8 cellular contexts compared by ENCODE assay signal in genomic region chr2:168118733-168119518, GRCh38.
DNase-seq lines count a peak whose midpoint lies in the region; ATAC-seq and TF ChIP-seq lines count a peak whose summit lies in the region.

No MANE protein-coding gene starts in this region.

- peak overlapping the region; percentile 54 for H3K9ac ChIP-seq in OCI-LY3 (ENCODE audit: low read length)

- peaks cover 3% of the 10 kb centered on the region for H3K36me3 ChIP-seq in OCI-LY3 (replicated peaks; ENCODE audit: low read depth, low read length)
- peaks cover 3 to 10% of the 10 kb centered on the region in 2 donors for H3K36me3 ChIP-seq in lung (ENCODE audit: control insufficient read depth in 2 of 2, insufficient read depth in 2 of 2, low read length in 2 of 2)

- WGBS in lung, 2 donors, result 23 to 39% methylated on average over 10 of the region's 10 CpGs

- POLR2A ChIA-PET in activated CD4-positive, alpha-beta memory T cell treated with anti-CD3 and anti-CD28 coated beads for 36 hours (lab: Charles Lee), result no interaction called here

- no peaks in the 10 kb centered on the region for H4K20me1 ChIP-seq in OCI-LY3 (ENCODE audit: insufficient read depth, low read length)

- H3K9me3 ChIP-seq in OCI-LY3 (ENCODE audit: insufficient read depth, low read length) (no peaks in the 10 kb centered on the region), lung (ENCODE audit: control insufficient read depth in 2 of 2, insufficient read depth in 1 of 2, low read length in 1 of 2) (no peaks in the 10 kb centered on the region)

- intact Hi-C loops in activated CD4-positive, alpha-beta memory T cell treated with anti-CD3 and anti-CD28 coated beads for 36 hours (cut with micrococcal nuclease), result loop anchor here (2.0 to 10.0 kb wide), 3 partner anchors 154 to 1580 kb away; partner anchors contain the start of gene B3GALT1
- intact Hi-C loops in activated T-helper 2 cell treated with anti-CD3 and anti-CD28 coated beads, Interferon-gamma antibody, Interleukin-2, Interleukin-4, amounts not matched to agents 10 μg/mL and 5 μg/mL and 100 μg/mL, durations not matched to agents 14 hours and 24 hours and 36 hours (cut with micrococcal nuclease), result loop anchor here (2.0 to 10.0 kb wide), 2 partner anchors 154 to 254 kb away; no protein-coding TSS in a partner anchor

- peak; percentile 77 for ATAC-seq in GM21367 (IDR thresholded peaks at IDR 0.05; ENCODE audit: unreplicated experiment)
- ATAC-seq in lung (ENCODE audit: insufficient read depth, low FRiP score), result peak; percentile 82

- H3K4me3 Mint-ChIP-seq in activated CD4-positive, alpha-beta memory T cell treated with anti-CD3 and anti-CD28 coated beads for 36 hours, result no peak overlapping the region
- no peak overlapping the region for H3K4me3 Mint-ChIP-seq in activated T-helper 2 cell treated with anti-CD3 and anti-CD28 coated beads, Interferon-gamma antibody, Interleukin-2, Interleukin-4, amounts not matched to agents 10 μg/mL and 5 μg/mL and 100 μg/mL, durations not matched to agents 14 hours and 24 hours and 36 hours (ENCODE audit: low read depth)

- H3K4me1 ChIP-seq in OCI-LY3 (ENCODE audit: low read length) (peaks cover 22% of the 10 kb centered on the region), lung (ENCODE audit: control insufficient read depth in 2 of 2, insufficient read depth in 2 of 2, low read length in 2 of 2) (peaks cover 0 to 12% of the 10 kb centered on the region in 2 donors)

- H3K36me3 Mint-ChIP-seq in activated CD4-positive, alpha-beta memory T cell treated with anti-CD3 and anti-CD28 coated beads for 36 hours, result peaks cover 9% of the 10 kb centered on the region
- H3K36me3 Mint-ChIP-seq in activated T-helper 2 cell treated with anti-CD3 and anti-CD28 coated beads, Interferon-gamma antibody, Interleukin-2, Interleukin-4, amounts not matched to agents 10 μg/mL and 5 μg/mL and 100 μg/mL, durations not matched to agents 14 hours and 24 hours and 36 hours (ENCODE audit: low read depth), result peaks cover 24% of the 10 kb centered on the region

- H3K27me3 Mint-ChIP-seq in activated CD4-positive, alpha-beta memory T cell treated with anti-CD3 and anti-CD28 coated beads for 36 hours, result no peaks in the 10 kb centered on the region
- H3K27me3 Mint-ChIP-seq in activated T-helper 2 cell treated with anti-CD3 and anti-CD28 coated beads, Interferon-gamma antibody, Interleukin-2, Interleukin-4, amounts not matched to agents 10 μg/mL and 5 μg/mL and 100 μg/mL, durations not matched to agents 14 hours and 24 hours and 36 hours (ENCODE audit: low read depth), result no peaks in the 10 kb centered on the region

- H3K27ac ChIP-seq in OCI-LY3 (ENCODE audit: low read length) (peak overlapping the region; percentile 60), lung (ENCODE audit: low read depth in 1 of 2, low read length in 1 of 2) (peak overlapping the region in 1 of 2 donors; percentile 40)

- H3K27me3 ChIP-seq in OCI-LY3 (ENCODE audit: low read depth, low read length) (no peaks in the 10 kb centered on the region), lung (ENCODE audit: control insufficient read depth, insufficient read depth) (no peaks in the 10 kb centered on the region)

- TF ChIP-seq CTCF in OCI-LY3 (IDR thresholded peaks at IDR 0.05; ENCODE audit: low read depth, low read length) (peak; percentile 86), choroid plexus epithelial cell (conservative IDR thresholded peaks at IDR 0.05; ENCODE audit: low read depth, low read length) (peak; percentile 69), lung (IDR thresholded peaks at IDR 0.05; ENCODE audit: control extremely low read depth, extremely low read depth) (peak; percentile 30)

- H3K27ac Mint-ChIP-seq in activated CD4-positive, alpha-beta memory T cell treated with anti-CD3 and anti-CD28 coated beads for 36 hours, result no peak overlapping the region
- H3K27ac Mint-ChIP-seq in activated T-helper 2 cell treated with anti-CD3 and anti-CD28 coated beads, Interferon-gamma antibody, Interleukin-2, Interleukin-4, amounts not matched to agents 10 μg/mL and 5 μg/mL and 100 μg/mL, durations not matched to agents 14 hours and 24 hours and 36 hours, result no peak overlapping the region

- peak overlapping the region; percentile 75 for H3K4me2 ChIP-seq in OCI-LY3 (ENCODE audit: low read length)

- H2AFZ ChIP-seq in OCI-LY3 (ENCODE audit: low read depth, low read length), result peak overlapping the region; percentile 94

- H3K79me2 ChIP-seq in OCI-LY3 (ENCODE audit: low read length), result no peaks in the 10 kb centered on the region

- H3K4me3 ChIP-seq in OCI-LY3 (ENCODE audit: low read length), result peak overlapping the region; percentile 51
- H3K4me3 ChIP-seq in choroid plexus epithelial cell (ENCODE audit: low read depth, low read length), result no peak overlapping the region
- no peak overlapping the region for H3K4me3 ChIP-seq in lung

- CTCF ChIA-PET in activated CD4-positive, alpha-beta memory T cell treated with anti-CD3 and anti-CD28 coated beads for 36 hours (lab: Charles Lee), result interaction anchor here (0.6 to 4.2 kb wide), 69 partner anchors 10 to 1581 kb away, joined by 3 to 50 read pairs (median 4); no protein-coding TSS in a partner anchor

- H3K4me1 Mint-ChIP-seq in activated CD4-positive, alpha-beta memory T cell treated with anti-CD3 and anti-CD28 coated beads for 36 hours (ENCODE audit: low read depth), result no peaks in the 10 kb centered on the region
- no peaks in the 10 kb centered on the region for H3K4me1 Mint-ChIP-seq in activated T-helper 2 cell treated with anti-CD3 and anti-CD28 coated beads, Interferon-gamma antibody, Interleukin-2, Interleukin-4, amounts not matched to agents 10 μg/mL and 5 μg/mL and 100 μg/mL, durations not matched to agents 14 hours and 24 hours and 36 hours (ENCODE audit: low read depth)

- DNase-seq in EL (peak; percentile 68), HuH-7 (ENCODE audit: low spot score) (peak; percentile 19), choroid plexus epithelial cell (ENCODE audit: low read depth) (peak; percentile 93), lung (ENCODE audit: low spot score) (no peak)
- no peak for DNase-seq in activated CD4-positive, alpha-beta memory T cell treated with anti-CD3 and anti-CD28 coated beads for 36 hours
- no peak for DNase-seq in activated T-helper 2 cell treated with anti-CD3 and anti-CD28 coated beads, Interferon-gamma antibody, Interleukin-2, Interleukin-4, amounts not matched to agents 10 μg/mL and 5 μg/mL and 100 μg/mL, durations not matched to agents 14 hours and 24 hours and 36 hours (ENCODE audit: low spot score)

- no peaks in the 10 kb centered on the region for H3K9me3 Mint-ChIP-seq in activated CD4-positive, alpha-beta memory T cell treated with anti-CD3 and anti-CD28 coated beads for 36 hours
- H3K9me3 Mint-ChIP-seq in activated T-helper 2 cell treated with anti-CD3 and anti-CD28 coated beads, Interferon-gamma antibody, Interleukin-2, Interleukin-4, amounts not matched to agents 10 μg/mL and 5 μg/mL and 100 μg/mL, durations not matched to agents 14 hours and 24 hours and 36 hours, result peaks cover 5% of the 10 kb centered on the region

Comparison
In these comparisons a context has a peak if more than half of its experiments do, and no peak if none do; other contexts are left out.
1. DNase-seq: peak in EL (single experiment), HuH-7 (single experiment) and choroid plexus epithelial cell (single experiment); none in lung (single experiment), activated CD4-positive, alpha-beta memory T cell treated with anti-CD3 and anti-CD28 coated beads for 36 hours (single experiment) and activated T-helper 2 cell treated with anti-CD3 and anti-CD28 coated beads, Interferon-gamma antibody, Interleukin-2, Interleukin-4, amounts not matched to agents 10 μg/mL and 5 μg/mL and 100 μg/mL, durations not matched to agents 14 hours and 24 hours and 36 hours (single experiment).
2. CTCF ChIP-seq: peak in every context shown above with its lines; median percentile 86 in OCI-LY3; 69 in choroid plexus epithelial cell; 30 in lung.